Comparison of ENCODE assay signal across 12 cellular contexts in genomic region chr2:44245068-44245861, GRCh38. TPM values are rescaled to one million over a fixed set of nuclear protein-coding genes. Genes with fewer than 3 reads are reported as not detected.
DNase-seq lines count a peak whose midpoint lies in the region; ATAC-seq, FAIRE-seq and TF ChIP-seq lines count a peak whose summit lies in the region.
"Had no signal": no experiment of that assay in that cellular context is flagged by ENCODE, and none has a peak within 500 bp of the region (broad histone marks: within the 10 kb centered on the region; RNA-seq: fewer than 3 reads in every experiment).

No MANE protein-coding gene starts in this region.

- H3K27ac Mint-ChIP-seq in natural killer cell treated with Interleukin-12 subunit alpha and Interleukin-12 subunit beta and Interleukin-15 and Interleukin-18, amount 100 ng/mL, for 72 hours: no peak overlapping the region

- TF ChIP-seq CTCF in A549 (IDR thresholded peaks at IDR 0.05): 0 out of 3 replicates have a peak, but pooled peaks have one; percentile 5
- TF ChIP-seq CTCF in bronchial epithelial cell (IDR thresholded peaks at IDR 0.05; ENCODE audit: insufficient read depth, low read length, severe bottlenecking): no peak
- TF ChIP-seq CTCF in vagina (IDR thresholded peaks at IDR 0.05): no peak

- WGBS in A549 (ENCODE audit: missing lambda C conversion rate): 29% methylated on average over 3 of the region's 3 CpGs
- WGBS in mesenchymal stem cell: 52% methylated on average over 3 of the region's 3 CpGs

- no peak overlapping the region for H3K18ac ChIP-seq in mesenchymal stem cell (ENCODE audit: low read depth in 1 of 2, low read length in 2 of 2)

- no peak overlapping the region for H3K4ac ChIP-seq in mesenchymal stem cell (ENCODE audit: low read depth in 1 of 2, low read length in 2 of 2)

- no peak overlapping the region for H2BK15ac ChIP-seq in mesenchymal stem cell (ENCODE audit: low read depth, poor library complexity, severe bottlenecking)

- H3K79me1 ChIP-seq in mesenchymal stem cell (replicated peaks; ENCODE audit: low read length, poor library complexity, severe bottlenecking): no peaks in the 10 kb centered on the region

- H3K9me3 ChIP-seq in A549 (no peaks in the 10 kb centered on the region), mesenchymal stem cell (ENCODE audit: control insufficient read depth, low read length) (no peaks in the 10 kb centered on the region), vagina (no peaks in the 10 kb centered on the region)

- no peak for TF ChIP-seq POLR2A in A549 (IDR thresholded peaks at IDR 0.05; ENCODE audit: low read length)
- TF ChIP-seq POLR2A in vagina (IDR thresholded peaks at IDR 0.05): no peak

- H3K27me3 Mint-ChIP-seq in natural killer cell treated with Interleukin-12 subunit alpha and Interleukin-12 subunit beta and Interleukin-15 and Interleukin-18, amount 100 ng/mL, for 72 hours: no peaks in the 10 kb centered on the region

- H3K4me3 Mint-ChIP-seq in natural killer cell treated with Interleukin-12 subunit alpha and Interleukin-12 subunit beta and Interleukin-15 and Interleukin-18, amount 100 ng/mL, for 72 hours: no peak overlapping the region

- intact Hi-C loops in vagina (cut with DNase I) (loop anchor here (10.0 kb wide), 1 partner anchor 50 kb away; no protein-coding TSS in a partner anchor), Right ventricle myocardium inferior (cut with DNase I) (loop anchor here (2.0 to 10.0 kb wide), 2 partner anchors 158 to 710 kb away; no protein-coding TSS in a partner anchor)

- H3K36me3 ChIP-seq in bronchial epithelial cell (ENCODE audit: control insufficient read depth, insufficient read depth, low read length) (no peaks in the 10 kb centered on the region), mesenchymal stem cell (ENCODE audit: control insufficient read depth in 1 of 2, insufficient read depth in 2 of 2, low read depth in 1 of 2, low read length in 2 of 2) (no peaks in the 10 kb centered on the region), vagina (no peaks in the 10 kb centered on the region)

- FAIRE-seq in A549 (lab: Jason Lieb, UNC): peak; percentile 95
- no peak for FAIRE-seq in bronchial epithelial cell (lab: Jason Lieb, UNC)
- FAIRE-seq: endometrium had no signal

- H2BK12ac ChIP-seq in mesenchymal stem cell (ENCODE audit: low read length in 2 of 2): no peak overlapping the region

- no peak; a peak in 1 of 5 replicates for TF ChIP-seq RAD21 in A549 (conservative IDR thresholded peaks at IDR 0.05 in 1 of 2, IDR thresholded peaks at IDR 0.05 in 1 of 2)

- H2AK5ac ChIP-seq in mesenchymal stem cell (ENCODE audit: low read length, severe bottlenecking): peak overlapping the region; percentile 20

- H3K27ac ChIP-seq in A549 (peak overlapping the region; percentile 73 to 78), mesenchymal stem cell (ENCODE audit: low read length, poor library complexity, severe bottlenecking) (peak overlapping the region; percentile 55), vagina (no peak overlapping the region)

- H3K36me3 Mint-ChIP-seq in natural killer cell treated with Interleukin-12 subunit alpha and Interleukin-12 subunit beta and Interleukin-15 and Interleukin-18, amount 100 ng/mL, for 72 hours: no peaks in the 10 kb centered on the region

- no peak overlapping the region for H2BK120ac ChIP-seq in mesenchymal stem cell (ENCODE audit: low read depth, low read length)

- no peak overlapping the region for H3K23ac ChIP-seq in mesenchymal stem cell (ENCODE audit: low read length in 2 of 2)

- H2BK5ac ChIP-seq in mesenchymal stem cell (ENCODE audit: low read depth, low read length, poor library complexity, severe bottlenecking): no peak overlapping the region

- H3K9me3 Mint-ChIP-seq in natural killer cell treated with Interleukin-12 subunit alpha and Interleukin-12 subunit beta and Interleukin-15 and Interleukin-18, amount 100 ng/mL, for 72 hours: no peaks in the 10 kb centered on the region

- H4K8ac ChIP-seq in mesenchymal stem cell (ENCODE audit: low read length): no peak overlapping the region

- H3K4me2 ChIP-seq in A549 (peak overlapping the region; percentile 89), mesenchymal stem cell (ENCODE audit: low read length, poor library complexity, severe bottlenecking) (peak overlapping the region; percentile 37)

- H3K4me1 Mint-ChIP-seq in natural killer cell treated with Interleukin-12 subunit alpha and Interleukin-12 subunit beta and Interleukin-15 and Interleukin-18, amount 100 ng/mL, for 72 hours (ENCODE audit: low read depth in 2 of 2): peaks cover 3 to 7% of the 10 kb centered on the region in 2 donors

- peak overlapping the region; percentile 11 for H3K9ac ChIP-seq in mesenchymal stem cell (ENCODE audit: low read length)

- H2AFZ ChIP-seq in mesenchymal stem cell (ENCODE audit: low read depth, low read length): no peak overlapping the region

- no peak overlapping the region for H3K14ac ChIP-seq in mesenchymal stem cell (ENCODE audit: low read length in 2 of 2)

- CTCF ChIA-PET in A549 (lab: Yijun Ruan, JAX): interaction anchor here (0.7 to 34.3 kb wide), 17 partner anchors 11 to 710 kb away, joined by 3 to 548 read pairs (median 4); no protein-coding TSS in a partner anchor

- H4K91ac ChIP-seq in mesenchymal stem cell (ENCODE audit: low read length): no peak overlapping the region

- TF ChIP-seq EP300 in A549 (IDR thresholded peaks at IDR 0.05): no peak

- H3K4me3 ChIP-seq in A549 (no peak overlapping the region), bronchial epithelial cell (ENCODE audit: low read depth, low read length) (no peak overlapping the region), mesenchymal stem cell (ENCODE audit: insufficient read depth in 1 of 2, low read depth in 1 of 2, low read length in 2 of 2) (peak overlapping the region in 1 of 2 experiments; percentile 2), vagina (no peak overlapping the region)

- no peaks in the 10 kb centered on the region for H3K27me3 ChIP-seq in bronchial epithelial cell (ENCODE audit: control insufficient read depth, insufficient read depth, low read length)
- peaks cover 0 to 4% of the 10 kb centered on the region in 2 experiments for H3K27me3 ChIP-seq in mesenchymal stem cell (ENCODE audit: control insufficient read depth in 1 of 2, insufficient read depth in 1 of 2, low read length in 2 of 2)
- H3K27me3 ChIP-seq in vagina: no peaks in the 10 kb centered on the region

- POLR2A ChIA-PET in A549 (lab: Yijun Ruan, JAX): interaction anchor here (1.3 to 2.0 kb wide), 2 partner anchors 46 to 116 kb away, joined by 3 to 9 read pairs; partner anchors contain the start of genes CAMKMT and PREPL

- DNase-seq in A549 (ENCODE audit: low read depth in 1 of 2, low spot score in 1 of 2) (peak in 1 of 2 experiments; percentile 29), NCI-H1417 (lab: John Stamatoyannopoulos, UW) (peak in 2 of 3 experiments; percentile 41 to 74), bronchial epithelial cell (ENCODE audit: low read depth) (peak; percentile 29), mesenchymal stem cell (no peak), vagina (ENCODE audit: extremely low spot score in 2 of 2) (no peak), Right ventricle myocardium inferior (ENCODE audit: missing footprints) (no peak)
- DNase-seq in natural killer cell treated with Interleukin-12 subunit alpha and Interleukin-12 subunit beta and Interleukin-15 and Interleukin-18, amount 100 ng/mL, for 72 hours (ENCODE audit: low spot score): no peak
- DNase-seq: activated gamma-delta T cell had no signal

- H3K4me1 ChIP-seq in A549 (peaks cover 60% of the 10 kb centered on the region), mesenchymal stem cell (ENCODE audit: control insufficient read depth, insufficient read depth, low read depth, low read length) (peaks cover 6% of the 10 kb centered on the region), vagina (peaks cover 18% of the 10 kb centered on the region)

- ATAC-seq in A549 (no peak; a peak in 1 of 6 replicates), GM18909 (IDR thresholded peaks at IDR 0.05; ENCODE audit: poor library complexity, unreplicated experiment) (no peak), Right ventricle myocardium inferior (no peak)
- no peak for ATAC-seq in natural killer cell treated with Interleukin-12 subunit alpha and Interleukin-12 subunit beta and Interleukin-15 and Interleukin-18, amount 100 ng/mL, for 72 hours

TF ChIP-seq in A549, 52 proteins besides CTCF, POLR2A, EP300 and RAD21:
- TF ChIP-seq CEBPB (IDR thresholded peaks at IDR 0.05): peak; percentile 80 to 85; a peak in 3 of 4 replicates
- no peak for TF ChIP-seq CBX8 (IDR thresholded peaks at IDR 0.05)

RNA-seq across cellular contexts. Expression of gene SLC3A1, which starts 30.0 kb away (rescaled TPM):
- 7.1 and 7.2 TPM in 2 replicates for polyA plus RNA-seq in A549 (2011; rRNA removed)
- polyA plus RNA-seq in A549 (2012; cell fraction: cytosol; rRNA removed): 2.1 TPM in 2 replicates
- polyA plus RNA-seq in A549 (2012; cell fraction: nucleus; rRNA removed): 0.68 and 1.3 TPM in 2 replicates
- 1.1 to 1.4 TPM (median 1.2 TPM) in 3 replicates for polyA plus RNA-seq in A549 (2017; fragmentation: RNase III; extraction: RNeasy Plus Mini Kit Qiagen cat#74134 plus additional on column Dnase treatment)
- 2.6 and 3.0 TPM in 2 replicates for polyA minus RNA-seq in A549 (2011; rRNA and poly(A)+ RNA removed)
- not detected in 2 replicates for total RNA-seq in bronchial epithelial cell
- 0.15 TPM for polyA plus RNA-seq in mesenchymal stem cell (2013, experiment 1 of 2)
- 0.11 TPM for polyA plus RNA-seq in mesenchymal stem cell (2013, experiment 2 of 2)
- total RNA-seq in natural killer cell treated with Interleukin-12 subunit alpha and Interleukin-12 subunit beta and Interleukin-15 and Interleukin-18, amount 100 ng/mL, for 72 hours: under 1 TPM in 1 of 2 donors, not detected in 1; 0.59 TPM
- total RNA-seq in vagina: not detected
- not detected for total RNA-seq in Right ventricle myocardium inferior
- total RNA-seq: lung microvascular endothelial cell, smooth muscle cell had no signal

Comparison
In these comparisons a context has a peak if more than half of its experiments do, and no peak if none do; other contexts are left out.
1. DNase-seq: peak in NCI-H1417 (2 of 3) and bronchial epithelial cell (single experiment); none in mesenchymal stem cell (single experiment), natural killer cell treated with Interleukin-12 subunit alpha and Interleukin-12 subunit beta and Interleukin-15 and Interleukin-18, amount 100 ng/mL, for 72 hours (single experiment), vagina (0 of 2) and Right ventricle myocardium inferior (single experiment).